Comparison of ENCODE assay signal across 12 cellular contexts in the genomic region with DNA sequence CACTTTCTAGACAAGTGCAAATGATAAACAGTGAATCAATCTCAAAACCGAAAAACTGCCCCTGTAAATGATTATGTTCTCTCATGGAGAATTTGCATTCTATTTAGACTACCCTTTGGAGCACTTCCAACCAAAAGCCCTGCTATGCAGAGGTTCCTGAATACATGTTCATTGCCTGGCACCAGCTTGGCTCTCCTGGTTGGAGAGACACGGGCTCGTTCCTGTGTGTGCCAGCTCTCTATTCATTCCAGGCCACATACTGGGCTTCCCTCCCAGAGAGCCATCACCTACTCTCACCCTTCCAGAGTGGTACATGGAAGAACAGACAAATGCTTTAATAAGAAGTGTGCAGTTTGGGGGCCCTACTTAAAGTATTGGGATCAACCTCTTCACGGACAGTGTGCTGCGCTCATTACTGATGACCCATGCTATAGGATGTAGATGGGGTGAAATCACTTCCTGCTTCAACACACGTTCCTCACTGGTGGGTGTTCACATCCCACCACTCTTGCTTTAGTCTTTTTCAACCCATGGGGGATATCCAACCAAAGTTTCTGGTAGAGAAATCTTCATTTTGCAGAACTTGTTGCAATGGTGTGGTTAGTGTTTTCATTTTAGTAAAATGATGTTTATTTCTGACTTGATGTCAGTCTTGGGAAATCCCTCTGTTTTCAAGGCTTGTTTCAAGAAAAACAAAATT. TPM values are rescaled to one million over a fixed set of nuclear protein-coding genes. Genes with fewer than 3 reads are reported as not detected.
DNase-seq lines count a peak whose midpoint lies in the region; ATAC-seq, FAIRE-seq and TF ChIP-seq lines count a peak whose summit lies in the region.
"Had no signal": no experiment of that assay in that cellular context is flagged by ENCODE, and none has a peak within 500 bp of the region (broad histone marks: within the 10 kb centered on the region; RNA-seq: fewer than 3 reads in every experiment).

No MANE protein-coding gene starts in this region.

- DNase-seq in HT1080 (ENCODE audit: low read depth) = peak; percentile 38
- no peak for DNase-seq in coronary artery (ENCODE audit: low spot score)
- no peak for DNase-seq in left lung
- peak in 14 of 49 donors; percentile 15 to 52 (median 27) for DNase-seq in substantia nigra (lab: John Stamatoyannopoulos, UW)
- DNase-seq in RCC 7860 (ENCODE audit: low spot score) = no peak
- no peak for DNase-seq in erythroblast (lab: John Stamatoyannopoulos, UW)
- no peak for DNase-seq in H7
- DNase-seq: activated CD8-positive, alpha-beta memory T cell treated with anti-CD3 and anti-CD28 coated beads for 24 hours; natural killer cell; NCI-H1694; OCI-M1 had no signal

- no peak for TF ChIP-seq POLR2A in erythroblast (IDR thresholded peaks at IDR 0.05; ENCODE audit: low read length)

- peak overlapping the region; percentile 75 for H3K4me3 ChIP-seq in coronary artery
- peak overlapping the region in 1 of 2 donors; percentile 56 for H3K4me3 ChIP-seq in left lung
- H3K4me3 ChIP-seq in H7 (ENCODE audit: insufficient read depth, low read depth, low read length) = no peak overlapping the region

- H3K27ac ChIP-seq in coronary artery (peak overlapping the region; percentile 86 to 94), left lung (peak overlapping the region; percentile 86 to 90), substantia nigra (ENCODE audit: low read depth, low read length, poor library complexity, severe bottlenecking) (peak overlapping the region; percentile 95)

- intact Hi-C loops in left lung (cut with DNase I) = no loop called here

- no peaks in the 10 kb centered on the region for H3K27me3 ChIP-seq in left lung
- no peaks in the 10 kb centered on the region for H3K27me3 ChIP-seq in H7 (ENCODE audit: control insufficient read depth, insufficient read depth, low read length)

- H3K9me3 ChIP-seq in left lung = no peaks in the 10 kb centered on the region

- peaks cover 0 to 30% of the 10 kb centered on the region in 2 donors for H3K36me3 ChIP-seq in left lung
- H3K36me3 ChIP-seq in H7 (replicated peaks; ENCODE audit: control insufficient read depth, insufficient read depth, low read length) = no peaks in the 10 kb centered on the region

- no peak for TF ChIP-seq CTCF in coronary artery (IDR thresholded peaks at IDR 0.05)
- TF ChIP-seq CTCF in left lung (IDR thresholded peaks at IDR 0.05) = no peak

- peaks cover 28 to 95% of the 10 kb centered on the region in 2 donors for H3K4me1 ChIP-seq in left lung

- no peak for ATAC-seq in left lung
- ATAC-seq in HG03025 (IDR thresholded peaks at IDR 0.05; ENCODE audit: low FRiP score, unreplicated experiment) = no peak
- ATAC-seq: natural killer cell had no signal

- no peak for FAIRE-seq in RCC 7860 (lab: Jason Lieb, UNC)

RNA-seq across cellular contexts. Expression of gene NAA20, which starts 38.5 kb away (rescaled TPM):
- 120 and 122 TPM in 2 replicates for total RNA-seq in HT1080 (2014; rRNA removed; shearing (Covaris generic))
- polyA plus RNA-seq in HT1080 (2015; cell fraction: cytosol; rRNA removed) = 171 and 198 TPM in 2 replicates
- 114 and 127 TPM in 2 replicates for polyA plus RNA-seq in HT1080 (2015; cell fraction: nucleus; rRNA removed)
- total RNA-seq in left lung = 10 to 100 TPM; 48.7 to 60.1 TPM
- total RNA-seq in H7 (2014; rRNA removed; shearing (Covaris generic)) = 28.8 and 30.7 TPM in 2 replicates
